ENCODE assay signal across 11 cellular contexts in genomic region chr17:40330850-40331470, GRCh38. TPM values are rescaled to one million over a fixed set of nuclear protein-coding genes. Genes with fewer than 3 reads are reported as not detected.
DNase-seq lines count a peak whose midpoint lies in the region; ATAC-seq, FAIRE-seq and TF ChIP-seq lines count a peak whose summit lies in the region.
"Had no signal": no experiment of that assay in that cellular context is flagged by ENCODE, and none has a peak within 500 bp of the region (broad histone marks: within the 10 kb centered on the region; RNA-seq: fewer than 3 reads in every experiment).

No MANE protein-coding gene starts in this region.

- no peak overlapping the region for H2AFZ ChIP-seq in GM23248

- H3K9me2 ChIP-seq in GM23248 (ENCODE audit: insufficient read depth), result no peaks in the 10 kb centered on the region

- peak overlapping the region; percentile 64 for H3K27ac Mint-ChIP-seq in activated CD4-positive, alpha-beta memory T cell treated with anti-CD3 and anti-CD28 coated beads, Interleukin-2, amount 10 ng/mL, durations not matched to agents 7 days and 5 days

- no peak overlapping the region for H3K4me2 ChIP-seq in GM23248 (ENCODE audit: unreplicated experiment)

- H3K27me3 Mint-ChIP-seq in activated CD4-positive, alpha-beta memory T cell treated with anti-CD3 and anti-CD28 coated beads, Interleukin-2, amount 10 ng/mL, durations not matched to agents 7 days and 5 days, result no peaks in the 10 kb centered on the region

- intact Hi-C loops in right cardiac atrium (cut with DNase I), result no loop called here
- intact Hi-C loops in spleen (cut with DNase I; ENCODE audit: low total_unique reads), result no loop called here

- POLR2A ChIA-PET in activated CD4-positive, alpha-beta memory T cell treated with anti-CD3 and anti-CD28 coated beads, Interleukin-2, amount 10 ng/mL, durations not matched to agents 7 days and 5 days (lab: Charles Lee), result interaction anchor here (0.8 to 11.4 kb wide), 7 partner anchors 9 to 27 kb away, joined by 3 to 129 read pairs (median 8); no protein-coding TSS in a partner anchor

- H3K9me3 ChIP-seq in GM23248 (ENCODE audit: low read depth) (no peaks in the 10 kb centered on the region), right cardiac atrium (ENCODE audit: control insufficient read depth, low read length) (no peaks in the 10 kb centered on the region), spleen (no peaks in the 10 kb centered on the region)

- no peaks in the 10 kb centered on the region; the same call in 1 of the 2 replicates for H4K20me1 ChIP-seq in GM23248 (ENCODE audit: insufficient read depth)

- peak overlapping the region; percentile 54 for H3K4me3 Mint-ChIP-seq in activated CD4-positive, alpha-beta memory T cell treated with anti-CD3 and anti-CD28 coated beads, Interleukin-2, amount 10 ng/mL, durations not matched to agents 7 days and 5 days

- no peaks in the 10 kb centered on the region for H3K9me3 Mint-ChIP-seq in activated CD4-positive, alpha-beta memory T cell treated with anti-CD3 and anti-CD28 coated beads, Interleukin-2, amount 10 ng/mL, durations not matched to agents 7 days and 5 days

- 0 out of 2 replicates have a peak, but pooled peaks cover 4% of the 10 kb centered on the region for H3K36me3 ChIP-seq in GM23248 (ENCODE audit: low read depth)
- peaks cover 0 to 35% (median 15%) of the 10 kb centered on the region in 6 donors for H3K36me3 ChIP-seq in spleen

- in situ Hi-C loops in GM23248 (cut with MboI), result no loop called here

- peaks cover 14% of the 10 kb centered on the region; the same call in 1 of the 2 replicates for H3F3A ChIP-seq in GM23248 (ENCODE audit: insufficient read depth)

- ATAC-seq in right cardiac atrium (no peak), HG02763 (IDR thresholded peaks at IDR 0.05; ENCODE audit: unreplicated experiment) (no peak)

- no peak for TF ChIP-seq POLR2A in spleen (IDR thresholded peaks at IDR 0.05)

- 0 out of 2 replicates have a peak overlapping the region, but pooled peaks have one; percentile 19 for H3K9ac ChIP-seq in GM23248

- no peak for DNase-seq in GM23248
- no peak for DNase-seq in activated CD4-positive, alpha-beta memory T cell treated with anti-CD3 and anti-CD28 coated beads, Interleukin-2, amount 10 ng/mL, durations not matched to agents 7 days and 5 days
- DNase-seq in right cardiac atrium, result peak in 2 of 3 donors; percentile 33 to 66
- DNase-seq in spleen, result no peak
- no peak for DNase-seq in foreskin fibroblast
- DNase-seq in D721Med (ENCODE audit: insufficient read length, low spot score), result no peak
- no peak for DNase-seq in NCI-H2227 treated with DMSO at 0.1 percent for 48 hours (lab: John Stamatoyannopoulos, UW)
- DNase-seq: brain microvascular endothelial cell had no signal

- no peak for FAIRE-seq in D721Med (lab: Jason Lieb, UNC)
- FAIRE-seq: frontal cortex, GM19239 had no signal

- H3K27me3 ChIP-seq in GM23248 (replicated peaks; ENCODE audit: insufficient read depth) (no peaks in the 10 kb centered on the region), right cardiac atrium (ENCODE audit: control insufficient read depth, insufficient read depth) (no peaks in the 10 kb centered on the region), spleen (replicated peaks in 1 of 7) (no peaks in the 10 kb centered on the region)
- H3K27me3 ChIP-seq: brain microvascular endothelial cell had no signal

- H3K27ac ChIP-seq in GM23248, result no peak overlapping the region
- peak overlapping the region; percentile 61 for H3K27ac ChIP-seq in right cardiac atrium (ENCODE audit: low read length)
- peak overlapping the region in 7 of 8 donors; percentile 52 to 97 (median 92) for H3K27ac ChIP-seq in spleen
- H3K27ac ChIP-seq: brain microvascular endothelial cell had no signal

- H3K4me1 Mint-ChIP-seq in activated CD4-positive, alpha-beta memory T cell treated with anti-CD3 and anti-CD28 coated beads, Interleukin-2, amount 10 ng/mL, durations not matched to agents 7 days and 5 days, result peaks cover 94% of the 10 kb centered on the region

- H3K4me1 ChIP-seq in GM23248 (ENCODE audit: insufficient read depth) (peaks cover 79% of the 10 kb centered on the region), right cardiac atrium (ENCODE audit: control insufficient read depth, insufficient read depth, low read length) (peaks cover 64% of the 10 kb centered on the region), spleen (peaks cover 92 to 100% (median 100%) of the 10 kb centered on the region in 6 donors)

- WGBS in GM23248 (ENCODE audit: low coverage in 1 of 2, low lambda C conversion rate in 2 of 2, missing lambda C conversion rate in 2 of 2), 2 experiments, result 90 to 95% methylated on average over 10 of the region's 10 CpGs
- WGBS in right cardiac atrium, result 87% methylated on average over 10 of the region's 10 CpGs
- 87 to 98% (median 92%) methylated on average over 6 to 10 of the region's 10 CpGs for WGBS in spleen, 5 donors

- H3K4me3 ChIP-seq in GM23248, result no peak overlapping the region
- no peak overlapping the region for H3K4me3 ChIP-seq in right cardiac atrium (ENCODE audit: low read length)
- H3K4me3 ChIP-seq in spleen, result peak overlapping the region in 6 of 8 donors; percentile 9 to 59 (median 20)
- no peak overlapping the region for H3K4me3 ChIP-seq in foreskin fibroblast (ENCODE audit: low read depth in 1 of 2, low read length in 2 of 2)

- CTCF ChIA-PET in activated CD4-positive, alpha-beta memory T cell treated with anti-CD3 and anti-CD28 coated beads, Interleukin-2, amount 10 ng/mL, durations not matched to agents 7 days and 5 days (lab: Charles Lee), result interaction anchor here (1.5 to 2.2 kb wide), 3 partner anchors 12 to 24 kb away, joined by 6 to 9 read pairs (median 8); no protein-coding TSS in a partner anchor

- TF ChIP-seq CTCF in spleen (IDR thresholded peaks at IDR 0.05 in 8 of 11, conservative IDR thresholded peaks at IDR 0.05 in 3 of 11), result no peak
- TF ChIP-seq CTCF in foreskin fibroblast (IDR thresholded peaks at IDR 0.05; ENCODE audit: low read depth, low read length), result no peak
- TF ChIP-seq CTCF in D721Med (IDR thresholded peaks at IDR 0.05; ENCODE audit: insufficient read depth, missing control alignments), result no peak

- H3K79me2 ChIP-seq in GM23248 (ENCODE audit: insufficient read depth), result peaks cover 100% of the 10 kb centered on the region

- peaks cover 67% of the 10 kb centered on the region for H3K36me3 Mint-ChIP-seq in activated CD4-positive, alpha-beta memory T cell treated with anti-CD3 and anti-CD28 coated beads, Interleukin-2, amount 10 ng/mL, durations not matched to agents 7 days and 5 days (ENCODE audit: low read depth)

RNA-seq across cellular contexts. Expression of gene RARA, which starts 22.0 kb away (rescaled TPM):
- 32.2 and 38.9 TPM in 2 replicates for total RNA-seq in GM23248 (2014; rRNA removed; shearing (Covaris generic))
- 23.7 and 24.5 TPM in 2 replicates for polyA plus RNA-seq in GM23248 (2016; fragmentation: Nextera tagmentation; extraction: Ambion mirVana)
- total RNA-seq in activated CD4-positive, alpha-beta memory T cell treated with anti-CD3 and anti-CD28 coated beads, Interleukin-2, amount 10 ng/mL, durations not matched to agents 7 days and 5 days, result 10 to 100 TPM; 65.2 to 65.5 TPM
- total RNA-seq in right cardiac atrium, result 10 to 100 TPM; 26.2 to 39.0 (median 29.1) TPM
- 28.3 TPM for polyA plus RNA-seq in right cardiac atrium
- total RNA-seq in spleen, result 10 to 100 TPM; 56.6 to 95.1 (median 71.2) TPM
- polyA plus RNA-seq in spleen, result 10 to 100 TPM; 13.3 to 28.3 (median 14.8) TPM

RNA-seq across cellular contexts. Expression of gene GJD3, which starts 33.6 kb away (rescaled TPM):
- 1.2 TPM in 1 of 2 replicates, not detected in the other for total RNA-seq in GM23248 (2014; rRNA removed; shearing (Covaris generic))
- polyA plus RNA-seq in GM23248 (2016; fragmentation: Nextera tagmentation; extraction: Ambion mirVana) (1.3 and 2.0 TPM in 2 replicates), right cardiac atrium (0.27 TPM), spleen (1 to 10 TPM in 1 of 3 donors, under 1 TPM in 2; 0.20 to 1.1 (median 0.33) TPM)
- total RNA-seq in activated CD4-positive, alpha-beta memory T cell treated with anti-CD3 and anti-CD28 coated beads, Interleukin-2, amount 10 ng/mL, durations not matched to agents 7 days and 5 days, result not detected
- total RNA-seq in right cardiac atrium (1 to 10 TPM in 1 of 4 donors, under 1 TPM in 3; 0.74 to 1.4 (median 0.86) TPM), spleen (10 to 100 TPM in 4 of 7 donors, 1 to 10 TPM in 3; 7.3 to 15.0 (median 10.4) TPM)
- total RNA-seq: frontal cortex had no signal

RNA-seq across cellular contexts. Expression of gene CDC6, which starts 43.3 kb away (rescaled TPM):
- total RNA-seq in GM23248 (2014; rRNA removed; shearing (Covaris generic)), result 12.4 and 13.4 TPM in 2 replicates
- 8.8 and 9.8 TPM in 2 replicates for polyA plus RNA-seq in GM23248 (2016; fragmentation: Nextera tagmentation; extraction: Ambion mirVana)
- 10 to 100 TPM; 67.5 to 69.9 TPM for total RNA-seq in activated CD4-positive, alpha-beta memory T cell treated with anti-CD3 and anti-CD28 coated beads, Interleukin-2, amount 10 ng/mL, durations not matched to agents 7 days and 5 days
- total RNA-seq in right cardiac atrium, result 1 to 10 TPM; 1.0 to 1.8 (median 1.3) TPM
- 0.36 TPM for polyA plus RNA-seq in right cardiac atrium
- 10 to 100 TPM in 2 of 7 donors, 1 to 10 TPM in 5; 4.2 to 11.6 (median 5.7) TPM for total RNA-seq in spleen
- polyA plus RNA-seq in spleen, result 1 to 10 TPM; 1.2 to 4.8 (median 4.1) TPM

Comparison
In these comparisons a context has a peak if more than half of its experiments do, and no peak if none do; other contexts are left out.
1. DNase-seq: peak in right cardiac atrium (2 of 3); none in GM23248 (single experiment), activated CD4-positive, alpha-beta memory T cell treated with anti-CD3 and anti-CD28 coated beads, Interleukin-2, amount 10 ng/mL, durations not matched to agents 7 days and 5 days (single experiment), spleen (single experiment), foreskin fibroblast (0 of 2), D721Med (single experiment) and NCI-H2227 treated with DMSO at 0.1 percent for 48 hours (single experiment).
2. H3K4me3 ChIP-seq: peak in spleen (6 of 8); none in GM23248 (single experiment), right cardiac atrium (single experiment) and foreskin fibroblast (0 of 2).